ENCODE assay signal across 8 cellular contexts in the genomic region with DNA sequence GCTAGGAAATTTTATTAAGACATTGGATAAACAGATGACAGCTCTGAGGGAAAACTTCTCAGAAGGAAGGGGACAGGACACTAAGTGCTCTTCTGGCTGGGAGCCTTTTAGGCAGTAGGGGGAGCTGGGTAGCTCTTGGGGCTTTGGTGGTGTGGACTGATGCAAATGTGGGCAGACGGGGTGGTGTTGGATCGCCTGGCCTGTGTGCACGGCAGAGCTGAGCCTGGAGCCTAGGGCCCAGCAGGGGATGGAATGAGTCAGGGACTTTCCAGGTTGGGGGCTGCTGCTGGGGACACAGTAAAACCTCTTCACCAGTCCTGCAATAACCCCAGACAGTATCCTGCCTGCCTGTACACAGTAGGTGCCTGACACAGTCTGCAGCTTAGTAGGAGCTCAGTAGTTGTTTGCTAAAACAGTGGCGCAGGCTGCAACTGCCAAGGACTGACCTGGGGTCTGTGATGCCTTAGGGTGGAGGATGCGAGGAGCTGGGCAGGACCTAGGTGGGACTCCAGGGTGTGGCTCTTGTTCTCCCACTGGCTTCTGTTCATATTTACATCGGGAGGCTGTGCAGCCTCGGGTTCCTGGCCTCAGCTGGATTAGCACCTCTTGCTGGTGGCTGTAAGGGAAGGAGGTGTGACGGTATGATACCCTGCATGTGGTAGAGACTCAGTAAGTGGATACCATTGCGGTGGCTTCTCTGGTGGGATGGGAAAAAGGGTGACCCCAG.
DNase-seq lines count a peak whose midpoint lies in the region; ATAC-seq and TF ChIP-seq lines count a peak whose summit lies in the region.

No MANE protein-coding gene starts in this region.

- ATAC-seq in GM18867 (IDR thresholded peaks at IDR 0.05; ENCODE audit: unreplicated experiment) (peak; percentile 64), lower lobe of right lung (no peak), T-helper 17 cell (no peak)

- no peaks in the 10 kb centered on the region for H3K9me2 ChIP-seq in MM.1S (replicated peaks; ENCODE audit: insufficient read depth, low read length)

- H3K9me3 ChIP-seq in MM.1S (replicated peaks; ENCODE audit: insufficient read depth, low read length) (no peaks in the 10 kb centered on the region), lower lobe of right lung (no peaks in the 10 kb centered on the region), T-helper 17 cell (ENCODE audit: control insufficient read depth, low read length, poor library complexity, severe bottlenecking) (no peaks in the 10 kb centered on the region)

- peaks cover 10% of the 10 kb centered on the region for H3K4me1 Mint-ChIP-seq in T-helper 17 cell

- peaks cover 26% of the 10 kb centered on the region for H3K4me1 ChIP-seq in MM.1S (ENCODE audit: low read length)
- H3K4me1 ChIP-seq in lower lobe of right lung, result peaks cover 88% of the 10 kb centered on the region

- H3K79me2 ChIP-seq in MM.1S (ENCODE audit: low read length), result no peaks in the 10 kb centered on the region

- H3K36me3 Mint-ChIP-seq in T-helper 17 cell (ENCODE audit: low read depth), result peaks cover 9% of the 10 kb centered on the region

- POLR2A ChIA-PET in AG04449 (lab: Yijun Ruan, JAX), result no interaction called here

- DNase-seq in AG04449 (ENCODE audit: low read depth, low spot score) (peak; percentile 42), MM.1S (no peak), cerebellar cortex (ENCODE audit: low spot score) (peak; percentile 59), lower lobe of right lung (no peak), activated gamma-delta T cell treated with Interleukin-2 at 50 U/mL for 16 hours (no peak), T-helper 17 cell (no peak), NCI-H2227 (lab: John Stamatoyannopoulos, UW; ENCODE audit: unreplicated experiment) (no peak)

- H3K27ac ChIP-seq in MM.1S (ENCODE audit: low read length) (no peak overlapping the region), lower lobe of right lung (peak overlapping the region; percentile 89)

- no peaks in the 10 kb centered on the region for H3K36me3 ChIP-seq in MM.1S (replicated peaks; ENCODE audit: insufficient read depth, low read length)
- no peaks in the 10 kb centered on the region for H3K36me3 ChIP-seq in lower lobe of right lung

- intact Hi-C loops in lower lobe of right lung (cut with DNase I), result no loop called here

- H3K27me3 Mint-ChIP-seq in T-helper 17 cell, result peaks cover 73% of the 10 kb centered on the region

- no peak overlapping the region for H3K4me3 Mint-ChIP-seq in T-helper 17 cell

- TF ChIP-seq CTCF in AG04449 (IDR thresholded peaks at IDR 0.05; ENCODE audit: insufficient read depth, low read length, missing control alignments), result peak; percentile 77
- TF ChIP-seq CTCF in MM.1S (IDR thresholded peaks at IDR 0.05; ENCODE audit: low read length), result peak; percentile 37
- peak; percentile 36 for TF ChIP-seq CTCF in lower lobe of right lung (IDR thresholded peaks at IDR 0.05)

- no peaks in the 10 kb centered on the region for H4K20me1 ChIP-seq in MM.1S (ENCODE audit: insufficient read depth, low read length)

- CTCF ChIA-PET in AG04449 (lab: Yijun Ruan, JAX), result interaction anchor here (0.5 to 3.2 kb wide), 29 partner anchors 8 to 1278 kb away, joined by 3 to 24 read pairs (median 4); no protein-coding TSS in a partner anchor

- H2AFZ ChIP-seq in MM.1S (ENCODE audit: low read length), result no peak overlapping the region

- H3K4me2 ChIP-seq in MM.1S (ENCODE audit: low read depth, low read length), result no peak overlapping the region

- H3K27me3 ChIP-seq in MM.1S (replicated peaks; ENCODE audit: insufficient read depth, low read length) (no peaks in the 10 kb centered on the region), lower lobe of right lung (ENCODE audit: low read depth) (no peaks in the 10 kb centered on the region)

- H3K9ac ChIP-seq in MM.1S (ENCODE audit: low read length), result no peak overlapping the region

- no peak overlapping the region for H3K4me3 ChIP-seq in AG04449 (ENCODE audit: low read depth, low read length)
- no peak overlapping the region for H3K4me3 ChIP-seq in MM.1S (ENCODE audit: low read length)
- peak overlapping the region; percentile 58 for H3K4me3 ChIP-seq in lower lobe of right lung

- no peaks in the 10 kb centered on the region for H3F3A ChIP-seq in MM.1S (ENCODE audit: insufficient read depth, low read length)

- H3K27ac Mint-ChIP-seq in T-helper 17 cell, result no peak overlapping the region

Comparison
In these comparisons a context has a peak if more than half of its experiments do, and no peak if none do; other contexts are left out.
1. DNase-seq: peak in AG04449 (single experiment) and cerebellar cortex (single experiment); none in MM.1S (single experiment), lower lobe of right lung (single experiment), activated gamma-delta T cell treated with Interleukin-2 at 50 U/mL for 16 hours (single experiment), T-helper 17 cell (0 of 3) and NCI-H2227 (single experiment).
2. Peak in every context shown above with its lines, with median percentiles within 50 percentile points of each other: CTCF ChIP-seq.